In the genomic region with DNA sequence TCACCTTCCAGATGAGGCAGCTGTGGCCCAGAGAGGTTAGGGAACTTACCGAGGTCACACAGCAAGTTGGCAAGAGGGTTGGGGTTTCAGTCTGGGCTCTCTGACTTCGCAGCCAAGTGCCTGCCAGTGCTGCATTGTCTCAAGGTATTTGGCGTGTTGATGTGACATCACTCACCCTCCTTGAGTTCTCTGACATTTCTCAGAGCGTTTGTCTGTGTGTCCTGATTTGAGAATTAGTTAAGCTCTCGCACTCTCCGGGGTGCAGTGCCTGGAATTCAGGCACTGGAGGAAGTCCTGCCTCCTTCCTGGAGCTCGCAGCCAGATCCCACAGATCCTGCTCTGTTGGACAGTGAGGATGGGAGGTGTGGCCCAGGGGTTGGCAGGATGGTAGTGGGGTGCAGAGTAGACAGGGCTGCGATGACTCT, we compare ENCODE assay signal across 2 cellular contexts.
TF ChIP-seq lines count a peak whose summit lies in the region.

No MANE protein-coding gene starts in this region.

TF ChIP-seq in HEK293, 187 proteins besides CTCF, POLR2A, EP300 and RAD21:
- no peak for TF ChIP-seq ZNF623 (tag by site-specific recombination; IDR thresholded peaks at IDR 0.05)
- TF ChIP-seq ZNF768 (tag by site-specific recombination; IDR thresholded peaks at IDR 0.05), result peak; percentile 90; the same call in 1 of the 2 replicates
- TF ChIP-seq, protein P1, sequence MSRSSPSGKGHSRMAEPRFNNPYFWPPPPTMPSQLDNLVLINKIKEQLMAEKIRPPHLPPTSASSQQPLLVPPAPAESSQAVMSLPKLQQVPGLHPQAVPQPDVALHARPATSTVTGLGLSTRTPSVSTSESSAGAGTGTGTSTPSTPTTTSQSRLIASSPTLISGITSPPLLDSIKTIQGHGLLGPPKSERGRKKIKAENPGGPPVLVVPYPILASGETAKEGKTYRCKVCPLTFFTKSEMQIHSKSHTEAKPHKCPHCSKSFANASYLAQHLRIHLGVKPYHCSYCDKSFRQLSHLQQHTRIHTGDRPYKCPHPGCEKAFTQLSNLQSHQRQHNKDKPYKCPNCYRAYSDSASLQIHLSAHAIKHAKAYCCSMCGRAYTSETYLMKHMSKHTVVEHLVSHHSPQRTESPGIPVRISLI (tag by site-specific recombination; IDR thresholded peaks at IDR 0.05), result no peak
- TF ChIP-seq, protein P2, sequence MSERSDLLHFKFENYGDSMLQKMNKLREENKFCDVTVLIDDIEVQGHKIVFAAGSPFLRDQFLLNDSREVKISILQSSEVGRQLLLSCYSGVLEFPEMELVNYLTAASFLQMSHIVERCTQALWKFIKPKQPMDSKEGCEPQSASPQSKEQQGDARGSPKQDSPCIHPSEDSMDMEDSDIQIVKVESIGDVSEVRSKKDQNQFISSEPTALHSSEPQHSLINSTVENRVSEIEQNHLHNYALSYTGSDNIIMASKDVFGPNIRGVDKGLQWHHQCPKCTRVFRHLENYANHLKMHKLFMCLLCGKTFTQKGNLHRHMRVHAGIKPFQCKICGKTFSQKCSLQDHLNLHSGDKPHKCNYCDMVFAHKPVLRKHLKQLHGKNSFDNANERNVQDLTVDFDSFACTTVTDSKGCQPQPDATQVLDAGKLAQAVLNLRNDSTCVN (tag by site-specific recombination; optimal IDR thresholded peaks at IDR 0.05), result peak; percentile 12

TF ChIP-seq in HepG2, 621 proteins besides CTCF, POLR2A, EP300 and RAD21:
- TF ChIP-seq KDM4B (CRISPR knock-in tag; IDR thresholded peaks at IDR 0.05) (no peak), KLF13 (CRISPR knock-in tag; IDR thresholded peaks at IDR 0.05) (no peak), SNAPC2 (CRISPR knock-in tag; IDR thresholded peaks at IDR 0.05) (no peak), ZNF709 (CRISPR knock-in tag; IDR thresholded peaks at IDR 0.05) (no peak), CHD4 (IDR thresholded peaks at IDR 0.05; ENCODE audit: borderline replicate concordance, low read length) (no peak), KLF6 (CRISPR knock-in tag; IDR thresholded peaks at IDR 0.05) (no peak), LCORL (IDR thresholded peaks at IDR 0.05) (no peak), LCORL (CRISPR knock-in tag; IDR thresholded peaks at IDR 0.05) (no peak), ISL2 (CRISPR knock-in tag; IDR thresholded peaks at IDR 0.05) (no peak), ZNF839 (CRISPR knock-in tag; IDR thresholded peaks at IDR 0.05; ENCODE audit: borderline replicate concordance) (no peak), ZNF768 (CRISPR knock-in tag; IDR thresholded peaks at IDR 0.05) (peak; percentile 99), HMG20B (CRISPR knock-in tag; conservative IDR thresholded peaks at IDR 0.05) (no peak), BORCS8-MEF2B (CRISPR knock-in tag; IDR thresholded peaks at IDR 0.05) (no peak), ZNF790 (CRISPR knock-in tag; IDR thresholded peaks at IDR 0.05; ENCODE audit: borderline replicate concordance) (no peak), MYNN (CRISPR knock-in tag; IDR thresholded peaks at IDR 0.05; ENCODE audit: low read depth) (no peak), ZNF792 (CRISPR knock-in tag; IDR thresholded peaks at IDR 0.05) (no peak), MTF2 (CRISPR knock-in tag; IDR thresholded peaks at IDR 0.05; ENCODE audit: borderline replicate concordance) (no peak), ZNF253 (CRISPR knock-in tag; IDR thresholded peaks at IDR 0.05; ENCODE audit: borderline replicate concordance) (no peak), ZMYM3 (CRISPR knock-in tag; IDR thresholded peaks at IDR 0.05) (peak; percentile 59), ZNF33B (CRISPR knock-in tag; IDR thresholded peaks at IDR 0.05) (no peak)
- TF ChIP-seq, protein P3, sequence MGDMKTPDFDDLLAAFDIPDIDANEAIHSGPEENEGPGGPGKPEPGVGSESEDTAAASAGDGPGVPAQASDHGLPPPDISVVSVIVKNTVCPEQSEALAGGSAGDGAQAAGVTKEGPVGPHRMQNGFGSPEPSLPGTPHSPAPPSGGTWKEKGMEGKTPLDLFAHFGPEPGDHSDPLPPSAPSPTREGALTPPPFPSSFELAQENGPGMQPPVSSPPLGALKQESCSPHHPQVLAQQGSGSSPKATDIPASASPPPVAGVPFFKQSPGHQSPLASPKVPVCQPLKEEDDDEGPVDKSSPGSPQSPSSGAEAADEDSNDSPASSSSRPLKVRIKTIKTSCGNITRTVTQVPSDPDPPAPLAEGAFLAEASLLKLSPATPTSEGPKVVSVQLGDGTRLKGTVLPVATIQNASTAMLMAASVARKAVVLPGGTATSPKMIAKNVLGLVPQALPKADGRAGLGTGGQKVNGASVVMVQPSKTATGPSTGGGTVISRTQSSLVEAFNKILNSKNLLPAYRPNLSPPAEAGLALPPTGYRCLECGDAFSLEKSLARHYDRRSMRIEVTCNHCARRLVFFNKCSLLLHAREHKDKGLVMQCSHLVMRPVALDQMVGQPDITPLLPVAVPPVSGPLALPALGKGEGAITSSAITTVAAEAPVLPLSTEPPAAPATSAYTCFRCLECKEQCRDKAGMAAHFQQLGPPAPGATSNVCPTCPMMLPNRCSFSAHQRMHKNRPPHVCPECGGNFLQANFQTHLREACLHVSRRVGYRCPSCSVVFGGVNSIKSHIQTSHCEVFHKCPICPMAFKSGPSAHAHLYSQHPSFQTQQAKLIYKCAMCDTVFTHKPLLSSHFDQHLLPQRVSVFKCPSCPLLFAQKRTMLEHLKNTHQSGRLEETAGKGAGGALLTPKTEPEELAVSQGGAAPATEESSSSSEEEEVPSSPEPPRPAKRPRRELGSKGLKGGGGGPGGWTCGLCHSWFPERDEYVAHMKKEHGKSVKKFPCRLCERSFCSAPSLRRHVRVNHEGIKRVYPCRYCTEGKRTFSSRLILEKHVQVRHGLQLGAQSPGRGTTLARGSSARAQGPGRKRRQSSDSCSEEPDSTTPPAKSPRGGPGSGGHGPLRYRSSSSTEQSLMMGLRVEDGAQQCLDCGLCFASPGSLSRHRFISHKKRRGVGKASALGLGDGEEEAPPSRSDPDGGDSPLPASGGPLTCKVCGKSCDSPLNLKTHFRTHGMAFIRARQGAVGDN (CRISPR knock-in tag; IDR thresholded peaks at IDR 0.05), result peak; percentile 18; the same call in 1 of the 2 replicates
- TF ChIP-seq, protein P4, sequence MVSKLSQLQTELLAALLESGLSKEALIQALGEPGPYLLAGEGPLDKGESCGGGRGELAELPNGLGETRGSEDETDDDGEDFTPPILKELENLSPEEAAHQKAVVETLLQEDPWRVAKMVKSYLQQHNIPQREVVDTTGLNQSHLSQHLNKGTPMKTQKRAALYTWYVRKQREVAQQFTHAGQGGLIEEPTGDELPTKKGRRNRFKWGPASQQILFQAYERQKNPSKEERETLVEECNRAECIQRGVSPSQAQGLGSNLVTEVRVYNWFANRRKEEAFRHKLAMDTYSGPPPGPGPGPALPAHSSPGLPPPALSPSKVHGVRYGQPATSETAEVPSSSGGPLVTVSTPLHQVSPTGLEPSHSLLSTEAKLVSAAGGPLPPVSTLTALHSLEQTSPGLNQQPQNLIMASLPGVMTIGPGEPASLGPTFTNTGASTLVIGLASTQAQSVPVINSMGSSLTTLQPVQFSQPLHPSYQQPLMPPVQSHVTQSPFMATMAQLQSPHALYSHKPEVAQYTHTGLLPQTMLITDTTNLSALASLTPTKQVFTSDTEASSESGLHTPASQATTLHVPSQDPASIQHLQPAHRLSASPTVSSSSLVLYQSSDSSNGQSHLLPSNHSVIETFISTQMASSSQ (IDR thresholded peaks at IDR 0.05; ENCODE audit: low read depth), result no peak
- TF ChIP-seq, protein P4 (CRISPR knock-in tag; IDR thresholded peaks at IDR 0.05; ENCODE audit: borderline replicate concordance), result no peak
- TF ChIP-seq, protein P5, sequence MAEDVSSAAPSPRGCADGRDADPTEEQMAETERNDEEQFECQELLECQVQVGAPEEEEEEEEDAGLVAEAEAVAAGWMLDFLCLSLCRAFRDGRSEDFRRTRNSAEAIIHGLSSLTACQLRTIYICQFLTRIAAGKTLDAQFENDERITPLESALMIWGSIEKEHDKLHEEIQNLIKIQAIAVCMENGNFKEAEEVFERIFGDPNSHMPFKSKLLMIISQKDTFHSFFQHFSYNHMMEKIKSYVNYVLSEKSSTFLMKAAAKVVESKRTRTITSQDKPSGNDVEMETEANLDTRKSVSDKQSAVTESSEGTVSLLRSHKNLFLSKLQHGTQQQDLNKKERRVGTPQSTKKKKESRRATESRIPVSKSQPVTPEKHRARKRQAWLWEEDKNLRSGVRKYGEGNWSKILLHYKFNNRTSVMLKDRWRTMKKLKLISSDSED (CRISPR knock-in tag; IDR thresholded peaks at IDR 0.05), result no peak
- TF ChIP-seq, protein P6, sequence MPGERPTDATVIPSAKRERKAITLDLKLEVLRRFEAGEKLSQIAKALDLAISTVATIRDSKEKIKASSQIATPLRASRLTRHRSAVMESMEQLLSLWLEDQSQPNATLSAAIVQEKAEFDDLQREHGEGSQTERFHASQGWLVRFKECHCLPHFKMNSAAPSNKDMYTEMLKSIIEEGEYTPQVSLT (CRISPR knock-in tag; IDR thresholded peaks at IDR 0.05; ENCODE audit: borderline replicate concordance, low read depth), result no peak
